In genomic region chr17:35293151-35293837, GRCh38 we compare ENCODE assay signal across 17 cellular contexts.
"Had no signal": no experiment of that assay in that cellular context is flagged by ENCODE, and none has a peak within 500 bp of the region (broad histone marks: within the 10 kb centered on the region; RNA-seq: fewer than 3 reads in every experiment).

No MANE protein-coding gene starts in this region.

- H3K4me3 ChIP-seq: breast epithelium, left ventricle myocardium inferior, mucosa of descending colon, pancreas, spleen had no signal

- H3K27ac Mint-ChIP-seq: activated B cell treated with CpG ODN at 0.5 μM for 24 hours; activated CD4-positive, alpha-beta T cell treated with anti-CD3 and anti-CD28 coated beads, Interleukin-2, amount 10 ng/mL, durations not matched to agents 24 days and 14 days; activated naive CD8-positive, alpha-beta T cell treated with anti-CD3 and anti-CD28 coated beads for 36 hours; activated T-helper 1 cell treated with anti-CD3 and anti-CD28 coated beads, Interleukin-12 subunit alpha, Interleukin-12 subunit beta, Interleukin-2, Interleukin-4 antibody, amounts not matched to agents 30 ng/mL and 10 ng/mL and 1 ng/mL, durations not matched to agents 14 hours and 24 hours and 36 hours; dendritic cell treated with granulocyte-macrophage colony-stimulating factor and Interleukin-4, amounts not matched to agents 40 ng/mL and 50 ng/mL, for 4 days; naive thymus-derived CD4-positive, alpha-beta T cell; T-helper 17 cell had no signal

- H3K27me3 Mint-ChIP-seq: activated naive CD8-positive, alpha-beta T cell treated with anti-CD3 and anti-CD28 coated beads for 36 hours; T-helper 17 cell had no signal

- H3K27me3 ChIP-seq: breast epithelium, pancreas, spleen had no signal

- H3K9me3 ChIP-seq: breast epithelium, mucosa of descending colon, pancreas had no signal

- H3K4me3 Mint-ChIP-seq: activated B cell treated with CpG ODN at 0.5 μM for 24 hours; activated CD4-positive, alpha-beta T cell treated with anti-CD3 and anti-CD28 coated beads, Interleukin-2, amount 10 ng/mL, durations not matched to agents 24 days and 14 days; activated naive CD8-positive, alpha-beta T cell treated with anti-CD3 and anti-CD28 coated beads for 36 hours; activated T-helper 1 cell treated with anti-CD3 and anti-CD28 coated beads, Interleukin-12 subunit alpha, Interleukin-12 subunit beta, Interleukin-2, Interleukin-4 antibody, amounts not matched to agents 30 ng/mL and 10 ng/mL and 1 ng/mL, durations not matched to agents 14 hours and 24 hours and 36 hours; dendritic cell treated with granulocyte-macrophage colony-stimulating factor and Interleukin-4, amounts not matched to agents 40 ng/mL and 50 ng/mL, for 4 days; naive thymus-derived CD4-positive, alpha-beta T cell; T-helper 17 cell had no signal

- DNase-seq: activated B cell treated with CpG ODN at 0.5 μM for 24 hours; activated CD4-positive, alpha-beta T cell treated with anti-CD3 and anti-CD28 coated beads, Interleukin-2, amount 10 ng/mL, durations not matched to agents 24 days and 14 days; activated CD8-positive, alpha-beta memory T cell treated with anti-CD3 and anti-CD28 coated beads for 24 hours; activated naive CD8-positive, alpha-beta T cell treated with anti-CD3 and anti-CD28 coated beads for 36 hours; anterior cingulate cortex; cerebellar nuclear complex; hippocampal formation; left ventricle myocardium inferior; mucosa of descending colon; naive thymus-derived CD4-positive, alpha-beta T cell; pancreas; spleen; T-helper 17 cell had no signal

- H3K27ac ChIP-seq: breast epithelium, left ventricle myocardium inferior, pancreas, spleen had no signal

- H3K36me3 ChIP-seq: breast epithelium, left ventricle myocardium inferior, pancreas, spleen had no signal

- H3K4me1 ChIP-seq: breast epithelium, left ventricle myocardium inferior, pancreas had no signal

- ATAC-seq: mucosa of descending colon; naive thymus-derived CD4-positive, alpha-beta T cell; pancreas; sciatic nerve; T-helper 17 cell had no signal
